In the genomic region with DNA sequence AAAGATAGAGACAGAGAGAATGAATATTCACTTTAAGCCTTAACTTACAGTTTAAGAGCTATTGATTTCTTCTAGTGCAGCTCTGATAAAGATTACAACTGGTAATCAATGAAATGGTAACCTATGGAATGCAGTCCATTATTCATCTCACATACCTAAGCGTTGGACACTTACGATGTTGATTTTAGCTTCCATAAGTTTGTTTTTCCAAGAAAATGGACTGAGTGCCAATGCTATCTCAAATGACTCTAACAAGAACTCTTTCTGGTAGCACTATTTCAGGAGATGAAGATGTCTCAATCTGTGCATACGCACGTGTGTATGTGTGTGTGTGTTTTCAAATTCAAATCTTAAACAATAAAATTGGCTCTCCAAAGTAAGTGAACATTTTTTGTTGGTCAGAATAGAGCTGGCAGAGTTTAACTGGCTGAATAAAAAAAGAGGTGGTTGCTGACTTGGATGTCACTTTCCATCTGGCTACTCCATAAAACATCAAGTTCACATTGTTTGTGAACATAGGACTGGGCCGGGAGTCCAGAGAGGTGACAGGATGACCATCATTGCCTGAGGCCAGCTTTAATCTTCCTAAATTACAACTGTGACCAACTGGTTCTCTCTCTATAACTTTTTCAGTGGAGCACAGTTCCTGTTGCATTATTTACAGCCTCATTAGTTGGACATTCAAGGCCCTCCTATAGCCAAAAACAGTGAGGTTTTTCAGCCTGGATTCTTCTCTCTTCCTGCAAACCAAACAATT, we compare ENCODE assay signal across 1 cellular context.
TF ChIP-seq lines count a peak whose summit lies in the region.

No MANE protein-coding gene starts in this region.

TF ChIP-seq in HEK293, 187 proteins besides CTCF, POLR2A, EP300 and RAD21 (continued from another document):
- TF ChIP-seq, protein P1, sequence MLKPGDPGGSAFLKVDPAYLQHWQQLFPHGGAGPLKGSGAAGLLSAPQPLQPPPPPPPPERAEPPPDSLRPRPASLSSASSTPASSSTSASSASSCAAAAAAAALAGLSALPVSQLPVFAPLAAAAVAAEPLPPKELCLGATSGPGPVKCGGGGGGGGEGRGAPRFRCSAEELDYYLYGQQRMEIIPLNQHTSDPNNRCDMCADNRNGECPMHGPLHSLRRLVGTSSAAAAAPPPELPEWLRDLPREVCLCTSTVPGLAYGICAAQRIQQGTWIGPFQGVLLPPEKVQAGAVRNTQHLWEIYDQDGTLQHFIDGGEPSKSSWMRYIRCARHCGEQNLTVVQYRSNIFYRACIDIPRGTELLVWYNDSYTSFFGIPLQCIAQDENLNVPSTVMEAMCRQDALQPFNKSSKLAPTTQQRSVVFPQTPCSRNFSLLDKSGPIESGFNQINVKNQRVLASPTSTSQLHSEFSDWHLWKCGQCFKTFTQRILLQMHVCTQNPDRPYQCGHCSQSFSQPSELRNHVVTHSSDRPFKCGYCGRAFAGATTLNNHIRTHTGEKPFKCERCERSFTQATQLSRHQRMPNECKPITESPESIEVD (tag by site-specific recombination; IDR thresholded peaks at IDR 0.05): 0 out of 2 replicates have a peak, but pooled peaks have one; percentile 16
- TF ChIP-seq OSR2 (tag by site-specific recombination; IDR thresholded peaks at IDR 0.05) (0 out of 2 replicates have a peak, but pooled peaks have one; percentile 17), SETDB1 (IDR thresholded peaks at IDR 0.05; ENCODE audit: insufficient read length, low read length) (no peak), ZNF211 (tag by site-specific recombination; IDR thresholded peaks at IDR 0.05; ENCODE audit: low read depth) (no peak)
- TF ChIP-seq, protein P2, sequence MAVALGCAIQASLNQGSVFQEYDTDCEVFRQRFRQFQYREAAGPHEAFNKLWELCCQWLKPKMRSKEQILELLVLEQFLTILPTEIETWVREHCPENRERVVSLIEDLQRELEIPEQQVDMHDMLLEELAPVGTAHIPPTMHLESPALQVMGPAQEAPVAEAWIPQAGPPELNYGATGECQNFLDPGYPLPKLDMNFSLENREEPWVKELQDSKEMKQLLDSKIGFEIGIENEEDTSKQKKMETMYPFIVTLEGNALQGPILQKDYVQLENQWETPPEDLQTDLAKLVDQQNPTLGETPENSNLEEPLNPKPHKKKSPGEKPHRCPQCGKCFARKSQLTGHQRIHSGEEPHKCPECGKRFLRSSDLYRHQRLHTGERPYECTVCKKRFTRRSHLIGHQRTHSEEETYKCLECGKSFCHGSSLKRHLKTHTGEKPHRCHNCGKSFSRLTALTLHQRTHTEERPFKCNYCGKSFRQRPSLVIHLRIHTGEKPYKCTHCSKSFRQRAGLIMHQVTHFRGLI (tag by site-specific recombination; IDR thresholded peaks at IDR 0.05): no peak
TF ChIP-seq in HEK293: peak in this region for 2.
